ENCODE assay signal across 8 cellular contexts in genomic region chr1:10755977-10756521, GRCh38. TPM values are rescaled to one million over a fixed set of nuclear protein-coding genes. Genes with fewer than 3 reads are reported as not detected.
A peak's percentile ranks its signal among the peaks of the same experiment; 100 is the strongest.
DNase-seq lines count a peak whose midpoint lies in the region; ATAC-seq, FAIRE-seq and TF ChIP-seq lines count a peak whose summit lies in the region.

No MANE protein-coding gene starts in this region.

- H3K27ac ChIP-seq in keratinocyte (ENCODE audit: control insufficient read depth, insufficient read depth, low read length) (no peak overlapping the region), neural progenitor cell (no peak overlapping the region)

- H3K4me3 ChIP-seq in keratinocyte (ENCODE audit: control insufficient read depth in 2 of 3, extremely low read depth in 1 of 3, insufficient read depth in 2 of 3, low read depth in 1 of 3, low read length in 3 of 3) (no peak overlapping the region), neural progenitor cell (no peak overlapping the region)

- no peaks in the 10 kb centered on the region for H3K9me3 ChIP-seq in keratinocyte (ENCODE audit: control insufficient read depth, low read depth, low read length)
- no peaks in the 10 kb centered on the region for H3K9me3 ChIP-seq in neural progenitor cell (ENCODE audit: low read depth)

- H3K27me3 ChIP-seq in keratinocyte (ENCODE audit: control insufficient read depth, extremely low read depth, insufficient read depth, low read length) (no peaks in the 10 kb centered on the region), neural progenitor cell (no peaks in the 10 kb centered on the region)

- peak; percentile 23 for FAIRE-seq in keratinocyte (lab: Jason Lieb, UNC)

- H3K79me2 ChIP-seq in keratinocyte (ENCODE audit: control insufficient read depth, insufficient read depth, low read length) (no peaks in the 10 kb centered on the region), neural progenitor cell (ENCODE audit: low read depth) (no peaks in the 10 kb centered on the region)

- H3F3A ChIP-seq in neural progenitor cell (ENCODE audit: low read depth), result no peaks in the 10 kb centered on the region

- no peak overlapping the region for H3K27ac Mint-ChIP-seq in neural progenitor cell

- H3K4me1 ChIP-seq in keratinocyte (ENCODE audit: control insufficient read depth, extremely low read depth, insufficient read depth, low read length) (peaks cover 7% of the 10 kb centered on the region), neural progenitor cell (peaks cover 37% of the 10 kb centered on the region)

- H3K4me2 ChIP-seq in keratinocyte (ENCODE audit: control insufficient read depth, extremely low read depth, insufficient read depth, low read depth, low read length) (peak overlapping the region; percentile 25), neural progenitor cell (no peak overlapping the region)

- in situ Hi-C loops in SK-MEL-5 (cut with HindIII; ENCODE audit: low pct_unique_long_range_greater_than_20kb, low sequenced_read_pairs), result no loop called here

- H3K9me3 Mint-ChIP-seq in neural progenitor cell, result no peaks in the 10 kb centered on the region

- DNase-seq in HT-29 (ENCODE audit: low spot score), result peak; percentile 68
- peak; percentile 8 for DNase-seq in SK-MEL-5 (ENCODE audit: low read depth, low spot score)
- peak; percentile 30 for DNase-seq in activated gamma-delta T cell treated with anti-CD3 and anti-CD28 coated beads, Interleukin-2, amount 50 U/mL, for 16 hours (ENCODE audit: low read depth)
- no peak for DNase-seq in keratinocyte (ENCODE audit: low read depth, low spot score)
- peak; percentile 10 for DNase-seq in stimulated activated CD8-positive, alpha-beta memory T cell treated with anti-CD3 and anti-CD28 coated beads, Interleukin-12 subunit alpha, Interleukin-12 subunit beta, amount 100 ng/mL, for 4 hours (ENCODE audit: low read depth)
- no peak for DNase-seq in T1000 (lab: John Stamatoyannopoulos, UW)
- no peak for DNase-seq in neural progenitor cell (ENCODE audit: low spot score)

- H3K4me3 Mint-ChIP-seq in neural progenitor cell, result no peak overlapping the region

- H3K9me1 ChIP-seq in keratinocyte (ENCODE audit: control insufficient read depth, extremely low read depth, insufficient read depth, low read length), result no peaks in the 10 kb centered on the region

- dilution Hi-C loops in keratinocyte (cut with MboI; ENCODE audit: extremely low pct_ligation_motif_present, low sequenced_read_pairs), result no loop called here

- TF ChIP-seq CTCF in keratinocyte (optimal IDR thresholded peaks at IDR 0.05 in 1 of 3, IDR thresholded peaks at IDR 0.05 in 1 of 3, conservative IDR thresholded peaks at IDR 0.05 in 1 of 3; ENCODE audit: extremely low read depth in 1 of 3, insufficient read depth in 2 of 3, low read length in 3 of 3), result peak in 2 of 3 experiments; percentile 1 to 20
- no peak for TF ChIP-seq CTCF in neural progenitor cell (IDR thresholded peaks at IDR 0.05)

- H3K4me1 Mint-ChIP-seq in neural progenitor cell, result peaks cover 38% of the 10 kb centered on the region

- H3K36me3 Mint-ChIP-seq in neural progenitor cell, result peaks cover 8% of the 10 kb centered on the region

- peaks cover 0 to 6% of the 10 kb centered on the region in 2 experiments for H3K36me3 ChIP-seq in keratinocyte (ENCODE audit: control insufficient read depth in 2 of 2, extremely low read depth in 1 of 2, insufficient read depth in 2 of 2, low read length in 2 of 2)
- no peaks in the 10 kb centered on the region for H3K36me3 ChIP-seq in neural progenitor cell

- no peaks in the 10 kb centered on the region for H4K20me1 ChIP-seq in keratinocyte (ENCODE audit: control insufficient read depth, extremely low read depth, insufficient read depth, low read length)
- H4K20me1 ChIP-seq in neural progenitor cell (ENCODE audit: low read depth), result peaks cover 10% of the 10 kb centered on the region

- H3K27me3 Mint-ChIP-seq in neural progenitor cell (ENCODE audit: insufficient read depth, low read depth), result peaks cover 2% of the 10 kb centered on the region

- H3K9ac ChIP-seq in keratinocyte (ENCODE audit: control insufficient read depth, extremely low read depth, insufficient read depth, low read length) (no peak overlapping the region), neural progenitor cell (no peak overlapping the region)

- ATAC-seq in HG02852 (IDR thresholded peaks at IDR 0.05; ENCODE audit: unreplicated experiment), result no peak

- no peak overlapping the region for H2AFZ ChIP-seq in keratinocyte (ENCODE audit: control insufficient read depth, low read length)
- no peak overlapping the region for H2AFZ ChIP-seq in neural progenitor cell (replicated peaks)

RNA-seq across cellular contexts. Expression of gene CASZ1, which starts 40.4 kb away (rescaled TPM):
- total RNA-seq in HT-29 (2014; rRNA removed; shearing (Covaris generic)), result 28.6 and 39.0 TPM in 2 replicates
- 0.69 and 0.96 TPM in 2 replicates for total RNA-seq in SK-MEL-5 (2014; rRNA removed; shearing (Covaris generic))
- 2.7 and 2.8 TPM in 2 replicates for polyA plus RNA-seq in SK-MEL-5 (2015; cell fraction: cytosol; rRNA removed)
- 2.2 and 3.0 TPM in 2 replicates for polyA plus RNA-seq in SK-MEL-5 (2015; cell fraction: nucleus; rRNA removed)
- polyA plus RNA-seq in keratinocyte, result 2.8 to 5.0 TPM (median 4.4 TPM) in 3 replicates
- 66.1 TPM for polyA plus RNA-seq in keratinocyte (2011; ENCODE audit: low read depth)
- polyA plus RNA-seq in keratinocyte (2011; cell fraction: cytosol; rRNA removed), result 2.4 and 4.8 TPM in 2 replicates
- 18.6 and 23.7 TPM in 2 replicates for polyA plus RNA-seq in keratinocyte (2011; cell fraction: nucleus; rRNA removed)
- polyA plus RNA-seq in keratinocyte (2012; ENCODE audit: low replicate concordance), result 5.9 and 27.8 TPM in 2 replicates
- 5.2 to 17.9 TPM (median 7.7 TPM) in 3 replicates for polyA minus RNA-seq in keratinocyte
- polyA minus RNA-seq in keratinocyte (2011; cell fraction: cytosol; rRNA and poly(A)+ RNA removed), result 9.6 TPM
- polyA minus RNA-seq in keratinocyte (2011; cell fraction: nucleus; rRNA and poly(A)+ RNA removed), result 17.5 and 18.8 TPM in 2 replicates
- 3.4 and 10.1 TPM in 2 replicates for total RNA-seq in neural progenitor cell (ENCODE audit: low replicate concordance)

Comparison
In these comparisons a context has a peak if more than half of its experiments do, and no peak if none do; other contexts are left out.
1. DNase-seq: peak in HT-29 (single experiment), SK-MEL-5 (single experiment), activated gamma-delta T cell treated with anti-CD3 and anti-CD28 coated beads, Interleukin-2, amount 50 U/mL, for 16 hours (single experiment) and stimulated activated CD8-positive, alpha-beta memory T cell treated with anti-CD3 and anti-CD28 coated beads, Interleukin-12 subunit alpha, Interleukin-12 subunit beta, amount 100 ng/mL, for 4 hours (single experiment); none in keratinocyte (single experiment), T1000 (single experiment) and neural progenitor cell (single experiment).